ENCODE assay signal across 11 cellular contexts in the genomic region with DNA sequence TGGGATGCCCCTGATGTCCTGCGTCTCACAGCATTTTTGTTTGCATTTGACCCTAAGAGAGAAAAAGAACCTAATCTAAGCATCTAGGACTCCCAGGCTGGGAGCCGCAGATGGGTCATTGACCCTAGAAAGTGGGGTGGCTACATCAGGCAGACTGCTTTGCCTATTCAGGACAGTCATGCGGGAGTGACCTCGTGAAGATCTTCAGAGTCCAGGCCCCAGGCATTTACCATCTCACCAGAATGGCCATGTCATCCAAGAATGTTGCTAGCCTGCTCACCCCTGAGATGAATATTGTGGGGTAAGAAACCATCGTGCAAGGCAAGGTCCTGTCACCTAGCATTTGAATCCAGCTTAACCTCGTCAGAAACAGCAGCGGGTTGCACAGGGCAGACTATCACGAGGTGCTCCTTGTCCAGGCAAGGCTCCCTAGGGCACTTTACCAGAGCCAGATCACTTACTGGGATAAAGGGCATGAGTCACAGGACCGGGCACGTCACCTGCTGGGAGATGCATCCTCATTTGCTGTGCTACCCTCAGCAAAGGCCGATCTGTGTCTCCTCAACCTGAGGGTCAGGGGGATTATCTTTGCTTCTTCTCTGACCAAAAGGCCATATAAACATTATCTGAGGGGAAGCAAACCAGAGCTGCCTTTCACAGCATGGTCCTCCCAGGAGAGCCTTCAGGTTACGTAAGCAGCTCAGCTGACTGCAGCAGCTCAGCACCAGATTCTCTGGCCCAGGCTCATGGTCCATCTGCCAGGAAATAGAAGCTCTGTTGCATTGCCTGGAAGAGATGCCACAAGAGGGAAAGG.
A peak's percentile ranks its signal among the peaks of the same experiment; 100 is the strongest.
DNase-seq lines count a peak whose midpoint lies in the region; ATAC-seq, FAIRE-seq and TF ChIP-seq lines count a peak whose summit lies in the region.
"Had no signal": no experiment of that assay in that cellular context is flagged by ENCODE, and none has a peak within 500 bp of the region (broad histone marks: within the 10 kb centered on the region; RNA-seq: fewer than 3 reads in every experiment).

No MANE protein-coding gene starts in this region.

- CTCF ChIA-PET in SK-N-SH (lab: Yijun Ruan, JAX) = no interaction called here
- CTCF ChIA-PET in activated CD4-positive, alpha-beta T cell treated with anti-CD3 and anti-CD28 coated beads for 36 hours (lab: Charles Lee) = no interaction called here

- H3K4me1 ChIP-seq in breast epithelium = no peaks in the 10 kb centered on the region
- H3K4me1 ChIP-seq in kidney (ENCODE audit: control insufficient read depth in 1 of 2, insufficient read depth in 1 of 2, low read depth in 1 of 2, low read length in 2 of 2) = peaks cover 4 to 5% of the 10 kb centered on the region in 2 donors
- peaks cover 18% of the 10 kb centered on the region for H3K4me1 ChIP-seq in suprapubic skin
- H3K4me1 ChIP-seq in SK-N-SH (ENCODE audit: control insufficient read depth in 1 of 2, insufficient read depth in 2 of 2, low read depth in 1 of 2, low read length in 1 of 2) = no peaks in the 10 kb centered on the region; a peak in 1 of 4 replicates

- H3K9me3 Mint-ChIP-seq in activated CD4-positive, alpha-beta T cell treated with anti-CD3 and anti-CD28 coated beads for 36 hours (ENCODE audit: low read depth) = no peaks in the 10 kb centered on the region
- H3K9me3 Mint-ChIP-seq: activated CD4-positive, alpha-beta memory T cell treated with anti-CD3 and anti-CD28 coated beads for 36 hours had no signal

- H3K27me3 Mint-ChIP-seq in activated CD4-positive, alpha-beta T cell treated with anti-CD3 and anti-CD28 coated beads for 36 hours = peaks cover 1% of the 10 kb centered on the region

- peak; percentile 11 for DNase-seq in HCEC 1CT
- DNase-seq in breast epithelium (ENCODE audit: low spot score in 2 of 2) = peak; percentile 49 to 79
- no peak for DNase-seq in kidney
- DNase-seq in suprapubic skin (ENCODE audit: low spot score in 2 of 2) = peak in 1 of 2 donors; percentile 88
- DNase-seq in KBM-7 = no peak
- DNase-seq in SK-N-SH = no peak
- DNase-seq in NCI-H187 (lab: John Stamatoyannopoulos, UW) = no peak
- DNase-seq in activated CD4-positive, alpha-beta T cell treated with anti-CD3 and anti-CD28 coated beads for 36 hours = no peak
- DNase-seq: activated CD4-positive, alpha-beta memory T cell treated with anti-CD3 and anti-CD28 coated beads for 36 hours; effector memory CD4-positive, alpha-beta T cell; NCI-H2227 treated with DMSO at 0.1 percent for 48 hours had no signal

- H3K9ac ChIP-seq in kidney (ENCODE audit: low read length in 2 of 2) (no peak overlapping the region), SK-N-SH (no peak overlapping the region)

- no peak overlapping the region for H3K4me2 ChIP-seq in SK-N-SH

- POLR2A ChIA-PET in SK-N-SH (lab: Yijun Ruan, JAX) = no interaction called here
- POLR2A ChIA-PET in activated CD4-positive, alpha-beta T cell treated with anti-CD3 and anti-CD28 coated beads for 36 hours (lab: Charles Lee) = interaction anchor here (0.6 kb wide), 1 partner anchor 1060 kb away, joined by 3 read pairs; no protein-coding TSS in a partner anchor

- TF ChIP-seq EP300 in suprapubic skin (IDR thresholded peaks at IDR 0.05) (no peak), SK-N-SH (IDR thresholded peaks at IDR 0.05; ENCODE audit: borderline replicate concordance in 1 of 2, low read depth in 1 of 2, low read length in 1 of 2) (no peak)

- H3K4me3 Mint-ChIP-seq in activated CD4-positive, alpha-beta T cell treated with anti-CD3 and anti-CD28 coated beads for 36 hours = no peak overlapping the region
- H3K4me3 Mint-ChIP-seq: activated CD4-positive, alpha-beta memory T cell treated with anti-CD3 and anti-CD28 coated beads for 36 hours had no signal

- no peak overlapping the region for H3K27ac Mint-ChIP-seq in activated CD4-positive, alpha-beta T cell treated with anti-CD3 and anti-CD28 coated beads for 36 hours
- H3K27ac Mint-ChIP-seq: activated CD4-positive, alpha-beta memory T cell treated with anti-CD3 and anti-CD28 coated beads for 36 hours had no signal

- H3K9me3 ChIP-seq in breast epithelium (no peaks in the 10 kb centered on the region), kidney (ENCODE audit: control insufficient read depth in 1 of 2, low read length in 2 of 2) (no peaks in the 10 kb centered on the region), suprapubic skin (no peaks in the 10 kb centered on the region), SK-N-SH (no peaks in the 10 kb centered on the region)

- H3K36me3 ChIP-seq in breast epithelium = no peaks in the 10 kb centered on the region
- no peaks in the 10 kb centered on the region for H3K36me3 ChIP-seq in kidney (ENCODE audit: control insufficient read depth in 1 of 2, insufficient read depth in 2 of 2, low read length in 2 of 2)
- H3K36me3 ChIP-seq in suprapubic skin = no peaks in the 10 kb centered on the region
- H3K36me3 ChIP-seq in SK-N-SH (replicated peaks in 1 of 2; ENCODE audit: control insufficient read depth in 1 of 2, insufficient read depth in 2 of 2, low read length in 1 of 2) = no peaks in the 10 kb centered on the region

- no peak overlapping the region for H3K4me3 ChIP-seq in breast epithelium
- no peak overlapping the region for H3K4me3 ChIP-seq in kidney (ENCODE audit: low read length in 2 of 2)
- H3K4me3 ChIP-seq in suprapubic skin = no peak overlapping the region
- no peak overlapping the region for H3K4me3 ChIP-seq in SK-N-SH (ENCODE audit: low read depth in 2 of 2, low read length in 1 of 2)

- no peak for TF ChIP-seq RAD21 in SK-N-SH (IDR thresholded peaks at IDR 0.05; ENCODE audit: low read length)

- H3K27ac ChIP-seq in breast epithelium = peak overlapping the region; percentile 57
- H3K27ac ChIP-seq in kidney (ENCODE audit: low read depth in 2 of 2, low read length in 2 of 2) = peak overlapping the region; percentile 52 to 79
- peak overlapping the region; percentile 64 for H3K27ac ChIP-seq in suprapubic skin
- H3K27ac ChIP-seq in SK-N-SH (ENCODE audit: low read depth in 2 of 2, low read length in 1 of 2) = no peak overlapping the region

- TF ChIP-seq POLR2A in breast epithelium (IDR thresholded peaks at IDR 0.05) = no peak
- no peak for TF ChIP-seq POLR2A in suprapubic skin (IDR thresholded peaks at IDR 0.05)

- H4K20me1 ChIP-seq in SK-N-SH (ENCODE audit: insufficient read depth) = no peaks in the 10 kb centered on the region

- FAIRE-seq in kidney (lab: Jason Lieb, UNC) = no peak

- H3K27me3 ChIP-seq in breast epithelium (no peaks in the 10 kb centered on the region), suprapubic skin (peaks cover 3% of the 10 kb centered on the region), SK-N-SH (ENCODE audit: insufficient read depth) (no peaks in the 10 kb centered on the region; the same call in 1 of the 2 replicates)

- H3F3A ChIP-seq in SK-N-SH (replicated peaks; ENCODE audit: insufficient read depth) = no peaks in the 10 kb centered on the region

- no peaks in the 10 kb centered on the region for H3K4me1 Mint-ChIP-seq in activated CD4-positive, alpha-beta T cell treated with anti-CD3 and anti-CD28 coated beads for 36 hours

- no peaks in the 10 kb centered on the region for H3K36me3 Mint-ChIP-seq in activated CD4-positive, alpha-beta T cell treated with anti-CD3 and anti-CD28 coated beads for 36 hours (ENCODE audit: low read depth)
- H3K36me3 Mint-ChIP-seq: activated CD4-positive, alpha-beta memory T cell treated with anti-CD3 and anti-CD28 coated beads for 36 hours had no signal

- intact Hi-C loops in breast epithelium (cut with DNase I; ENCODE audit: low total_unique reads) (no loop called here), kidney (cut with DNase I) (no loop called here)
- intact Hi-C loops in activated CD4-positive, alpha-beta T cell treated with anti-CD3 and anti-CD28 coated beads for 36 hours (cut with DNase I, micrococcal nuclease) = no loop called here

- 71% methylated on average over 3 of the region's 12 CpGs for WGBS in suprapubic skin
- 46% methylated on average over 9 of the region's 12 CpGs for WGBS in SK-N-SH (ENCODE audit: low lambda C conversion rate)

- no peaks in the 10 kb centered on the region for H3K79me2 ChIP-seq in SK-N-SH (ENCODE audit: insufficient read depth)

- in situ Hi-C loops in KBM-7 (cut with MboI; ENCODE audit: low pct_unique_long_range_greater_than_20kb, low sequenced_read_pairs) = no loop called here

- no peaks in the 10 kb centered on the region for H3K9me2 ChIP-seq in SK-N-SH

- H2AFZ ChIP-seq in SK-N-SH (ENCODE audit: low read depth) = no peak overlapping the region

- ATAC-seq in activated CD4-positive, alpha-beta T cell treated with anti-CD3 and anti-CD28 coated beads for 36 hours = no peak

- TF ChIP-seq CTCF in breast epithelium (IDR thresholded peaks at IDR 0.05) (no peak), kidney (IDR thresholded peaks at IDR 0.05; ENCODE audit: borderline replicate concordance, extremely low read depth, insufficient read depth) (no peak), suprapubic skin (IDR thresholded peaks at IDR 0.05) (no peak), SK-N-SH (IDR thresholded peaks at IDR 0.05) (no peak)

TF ChIP-seq in SK-N-SH, 30 proteins besides CTCF, POLR2A, EP300 and RAD21 (continues in another document):
- TF ChIP-seq YY1 (IDR thresholded peaks at IDR 0.05; ENCODE audit: low read depth) (no peak), RXRA (IDR thresholded peaks at IDR 0.05; ENCODE audit: borderline replicate concordance, low read depth) (no peak), RFX5 (IDR thresholded peaks at IDR 0.05; ENCODE audit: low read length) (no peak), TAF1 (IDR thresholded peaks at IDR 0.05; ENCODE audit: borderline replicate concordance, low read depth, low read length) (no peak), POLR2AphosphoS5 (IDR thresholded peaks at IDR 0.05; ENCODE audit: low read depth, low read length) (no peak), FOSL2 (IDR thresholded peaks at IDR 0.05; ENCODE audit: borderline replicate concordance, low read depth) (no peak), EZH2phosphoT487 (IDR thresholded peaks at IDR 0.05; ENCODE audit: borderline replicate concordance, low read depth) (no peak), MXI1 (IDR thresholded peaks at IDR 0.05; ENCODE audit: low read depth, low read length) (no peak), TCF12 (IDR thresholded peaks at IDR 0.05) (no peak)
- TF ChIP-seq, protein P1, sequence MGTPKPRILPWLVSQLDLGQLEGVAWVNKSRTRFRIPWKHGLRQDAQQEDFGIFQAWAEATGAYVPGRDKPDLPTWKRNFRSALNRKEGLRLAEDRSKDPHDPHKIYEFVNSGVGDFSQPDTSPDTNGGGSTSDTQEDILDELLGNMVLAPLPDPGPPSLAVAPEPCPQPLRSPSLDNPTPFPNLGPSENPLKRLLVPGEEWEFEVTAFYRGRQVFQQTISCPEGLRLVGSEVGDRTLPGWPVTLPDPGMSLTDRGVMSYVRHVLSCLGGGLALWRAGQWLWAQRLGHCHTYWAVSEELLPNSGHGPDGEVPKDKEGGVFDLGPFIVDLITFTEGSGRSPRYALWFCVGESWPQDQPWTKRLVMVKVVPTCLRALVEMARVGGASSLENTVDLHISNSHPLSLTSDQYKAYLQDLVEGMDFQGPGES (IDR thresholded peaks at IDR 0.05; ENCODE audit: low read depth, low read length) = no peak
- TF ChIP-seq, protein P2, sequence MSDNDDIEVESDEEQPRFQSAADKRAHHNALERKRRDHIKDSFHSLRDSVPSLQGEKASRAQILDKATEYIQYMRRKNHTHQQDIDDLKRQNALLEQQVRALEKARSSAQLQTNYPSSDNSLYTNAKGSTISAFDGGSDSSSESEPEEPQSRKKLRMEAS (IDR thresholded peaks at IDR 0.05; ENCODE audit: low read depth) = no peak

Comparison
In these comparisons a context has a peak if more than half of its experiments do, and no peak if none do; other contexts are left out.
1. DNase-seq: peak in HCEC 1CT (single experiment) and breast epithelium (2 of 2); none in kidney (single experiment), KBM-7 (single experiment), SK-N-SH (single experiment), NCI-H187 (0 of 2) and activated CD4-positive, alpha-beta T cell treated with anti-CD3 and anti-CD28 coated beads for 36 hours (single experiment).
2. H3K27ac ChIP-seq: peak in breast epithelium (2 of 2), kidney (2 of 2) and suprapubic skin (single experiment); none in SK-N-SH (0 of 2).